1 cellular context compared by ENCODE assay signal in genomic region chr9:87725356-87725899, GRCh38.
TF ChIP-seq lines count a peak whose summit lies in the region.

No MANE protein-coding gene starts in this region.

TF ChIP-seq in H1, 55 proteins besides CTCF, POLR2A, EP300 and RAD21 (continued from another document):
- TF ChIP-seq ATF2 (IDR thresholded peaks at IDR 0.05; ENCODE audit: low read length) (no peak), BCL11A (IDR thresholded peaks at IDR 0.05; ENCODE audit: low read depth in 2 of 2, low read length in 2 of 2) (no peak), ZNF274 (IDR thresholded peaks at IDR 0.05; ENCODE audit: borderline replicate concordance, extremely low read depth, low read length) (no peak), BACH1 (IDR thresholded peaks at IDR 0.05; ENCODE audit: low read length) (peak; percentile 21; the same call in 1 of the 2 replicates), RNF2 (IDR thresholded peaks at IDR 0.05; ENCODE audit: borderline replicate concordance, low read depth, low read length, missing control alignments, poor library complexity, severe bottlenecking) (no peak)
